ENCODE assay signal across 20 cellular contexts in the genomic region with DNA sequence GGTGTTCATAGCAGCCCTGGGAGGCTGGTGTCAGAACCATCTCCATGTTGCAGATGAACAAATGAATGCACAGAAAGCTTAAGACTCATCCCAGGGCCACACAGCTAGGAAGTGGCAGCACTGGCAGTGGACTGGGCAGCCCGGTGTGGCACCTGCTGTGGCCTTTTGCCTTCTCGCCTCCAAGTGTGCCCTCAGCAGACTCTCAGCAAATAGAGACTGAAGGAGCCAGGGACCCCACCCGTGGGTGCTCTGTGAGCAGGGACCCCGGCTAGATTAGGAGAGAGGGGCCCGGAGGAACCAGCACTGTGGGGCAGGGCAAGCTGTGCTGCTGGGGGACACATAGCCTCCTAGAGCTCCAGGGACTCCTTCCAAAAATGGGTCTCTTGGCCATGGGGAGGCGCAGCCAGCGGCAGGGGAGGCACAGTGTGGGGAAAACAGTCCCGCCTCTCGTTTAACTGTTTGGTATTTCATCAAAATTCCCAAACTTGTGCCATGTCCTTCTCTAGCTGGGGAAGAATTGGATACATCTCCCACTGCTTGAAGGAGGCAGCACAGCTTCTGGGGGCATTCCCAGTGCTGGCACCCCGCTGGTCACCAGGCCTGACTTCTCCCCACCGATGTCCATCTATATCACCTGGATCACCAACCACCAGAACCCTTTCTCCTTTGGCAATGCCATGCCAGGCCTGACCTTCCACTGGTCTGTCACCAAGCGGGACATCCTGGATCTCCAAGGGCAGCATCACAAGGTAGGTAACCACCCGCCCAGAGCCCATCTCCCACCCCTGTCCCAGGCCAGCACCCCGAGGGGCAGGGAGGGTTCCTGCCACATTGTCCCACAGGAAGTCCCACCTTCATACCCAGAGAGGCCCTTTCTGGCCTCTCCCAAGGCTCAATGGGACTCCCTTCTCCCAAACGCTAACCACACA. TPM values are rescaled to one million over a fixed set of nuclear protein-coding genes. Genes with fewer than 3 reads are reported as not detected.
A peak's percentile ranks its signal among the peaks of the same experiment; 100 is the strongest.
DNase-seq lines count a peak whose midpoint lies in the region; ATAC-seq and TF ChIP-seq lines count a peak whose summit lies in the region.
"Had no signal": no experiment of that assay in that cellular context is flagged by ENCODE, and none has a peak within 500 bp of the region (broad histone marks: within the 10 kb centered on the region; RNA-seq: fewer than 3 reads in every experiment).

No MANE protein-coding gene starts in this region.

- H3K4me1 Mint-ChIP-seq in Calu3 (ENCODE audit: low read depth, unreplicated experiment) (no peaks in the 10 kb centered on the region), osteocyte (ENCODE audit: unreplicated experiment) (no peaks in the 10 kb centered on the region), type B pancreatic cell (ENCODE audit: unreplicated experiment) (no peaks in the 10 kb centered on the region)
- H3K4me1 Mint-ChIP-seq: B cell had no signal

- H3K23ac ChIP-seq in mesenchymal stem cell (ENCODE audit: low read length in 2 of 2), result no peak overlapping the region

- H3K36me3 Mint-ChIP-seq in Calu3 (ENCODE audit: insufficient read depth, unreplicated experiment) (no peaks in the 10 kb centered on the region), osteocyte (ENCODE audit: unreplicated experiment) (no peaks in the 10 kb centered on the region), type B pancreatic cell (no peaks in the 10 kb centered on the region)
- H3K36me3 Mint-ChIP-seq: CD4-positive, CD25-positive, alpha-beta regulatory T cell; CD8-positive, alpha-beta T cell had no signal

- no peak overlapping the region for H3K9ac ChIP-seq in mesenchymal stem cell (ENCODE audit: low read length)
- H3K9ac ChIP-seq: BLaER1 had no signal

- H3K9me3 Mint-ChIP-seq in Calu3 (ENCODE audit: low read depth, unreplicated experiment) (no peaks in the 10 kb centered on the region), osteocyte (ENCODE audit: unreplicated experiment) (no peaks in the 10 kb centered on the region), type B pancreatic cell (no peaks in the 10 kb centered on the region)
- H3K9me3 Mint-ChIP-seq: GM23338 had no signal

- H2BK15ac ChIP-seq in mesenchymal stem cell (ENCODE audit: low read depth, poor library complexity, severe bottlenecking), result no peak overlapping the region

- H4K8ac ChIP-seq in mesenchymal stem cell (ENCODE audit: low read length), result no peak overlapping the region

- no peak overlapping the region for H3K18ac ChIP-seq in mesenchymal stem cell (ENCODE audit: low read depth in 1 of 2, low read length in 2 of 2)

- ATAC-seq in HG02610 (IDR thresholded peaks at IDR 0.05; ENCODE audit: unreplicated experiment), result no peak
- ATAC-seq in HG03432 (IDR thresholded peaks at IDR 0.05; ENCODE audit: unreplicated experiment), result no peak
- ATAC-seq: CD8-positive, alpha-beta T cell; GM23338 had no signal

- no peak overlapping the region for H3K4me2 ChIP-seq in mesenchymal stem cell (ENCODE audit: low read length, poor library complexity, severe bottlenecking)
- H3K4me2 ChIP-seq: GM23338 had no signal

- H3K79me1 ChIP-seq in mesenchymal stem cell (replicated peaks; ENCODE audit: low read length, poor library complexity, severe bottlenecking), result no peaks in the 10 kb centered on the region

- H2BK12ac ChIP-seq in mesenchymal stem cell (ENCODE audit: low read length in 2 of 2), result no peak overlapping the region

- H3K4me3 ChIP-seq in esophagus muscularis mucosa (no peak overlapping the region), mesenchymal stem cell (ENCODE audit: insufficient read depth in 1 of 2, low read depth in 1 of 2, low read length in 2 of 2) (no peak overlapping the region)
- H3K4me3 ChIP-seq: BLaER1, GM23338 had no signal

- H3K27ac Mint-ChIP-seq in Calu3 (ENCODE audit: unreplicated experiment), result no peak overlapping the region
- no peak overlapping the region for H3K27ac Mint-ChIP-seq in osteocyte (ENCODE audit: unreplicated experiment)
- no peak overlapping the region for H3K27ac Mint-ChIP-seq in type B pancreatic cell
- H3K27ac Mint-ChIP-seq: B cell; CD8-positive, alpha-beta T cell; GM23338 had no signal

- H3K36me3 ChIP-seq in esophagus muscularis mucosa, result no peaks in the 10 kb centered on the region
- no peaks in the 10 kb centered on the region for H3K36me3 ChIP-seq in mesenchymal stem cell (ENCODE audit: control insufficient read depth in 1 of 2, insufficient read depth in 2 of 2, low read depth in 1 of 2, low read length in 2 of 2)
- H3K36me3 ChIP-seq: BLaER1 had no signal

- 86% methylated on average over 11 of the region's 15 CpGs for WGBS in esophagus muscularis mucosa
- WGBS in mesenchymal stem cell, result 88% methylated on average over 14 of the region's 15 CpGs

- H3K4me3 Mint-ChIP-seq in Calu3 (ENCODE audit: low read depth, unreplicated experiment) (no peak overlapping the region), osteocyte (ENCODE audit: unreplicated experiment) (no peak overlapping the region), type B pancreatic cell (no peak overlapping the region)
- H3K4me3 Mint-ChIP-seq: B cell; CD4-positive, CD25-positive, alpha-beta regulatory T cell; CD8-positive, alpha-beta T cell; GM23338 had no signal

- intact Hi-C loops in Calu3 (cut with micrococcal nuclease; ENCODE audit: unreplicated experiment), result no loop called here
- intact Hi-C loops in esophagus muscularis mucosa (cut with DNase I), result no loop called here

- H3K9me3 ChIP-seq in esophagus muscularis mucosa, result no peaks in the 10 kb centered on the region
- H3K9me3 ChIP-seq in mesenchymal stem cell (ENCODE audit: control insufficient read depth, low read length), result no peaks in the 10 kb centered on the region
- H3K9me3 ChIP-seq: BLaER1, Caco-2 had no signal

- no peak overlapping the region for H2AK5ac ChIP-seq in mesenchymal stem cell (ENCODE audit: low read length, severe bottlenecking)

- no peak overlapping the region for H4K91ac ChIP-seq in mesenchymal stem cell (ENCODE audit: low read length)

- H2BK120ac ChIP-seq in mesenchymal stem cell (ENCODE audit: low read depth, low read length), result no peak overlapping the region

- H3K4me1 ChIP-seq in esophagus muscularis mucosa (no peaks in the 10 kb centered on the region), mesenchymal stem cell (ENCODE audit: control insufficient read depth, insufficient read depth, low read depth, low read length) (no peaks in the 10 kb centered on the region)
- H3K4me1 ChIP-seq: Caco-2 had no signal

- no peak for TF ChIP-seq POLR2A in esophagus muscularis mucosa (IDR thresholded peaks at IDR 0.05; ENCODE audit: low read depth)

- CTCF ChIA-PET in Calu3 (lab: Charles Lee), result no interaction called here

- BruUV-seq in Calu3 (replicated peaks; lab: Mats Ljungman, UMichigan), result no TSS peak

- H3K14ac ChIP-seq in mesenchymal stem cell (ENCODE audit: low read length in 2 of 2), result no peak overlapping the region

- TF ChIP-seq EP300 in esophagus muscularis mucosa (IDR thresholded peaks at IDR 0.05), result no peak

- no peak overlapping the region for H2AFZ ChIP-seq in mesenchymal stem cell (ENCODE audit: low read depth, low read length)
- H2AFZ ChIP-seq: GM23338 had no signal

- H3K27me3 ChIP-seq in esophagus muscularis mucosa (peaks cover 0 to 26% (median 0%) of the 10 kb centered on the region in 4 donors), mesenchymal stem cell (ENCODE audit: control insufficient read depth in 1 of 2, insufficient read depth in 1 of 2, low read length in 2 of 2) (peaks cover 27 to 47% of the 10 kb centered on the region in 2 experiments)
- H3K27me3 ChIP-seq: BLaER1 had no signal

- DNase-seq in Calu3 (peak; percentile 1), esophagus muscularis mucosa (ENCODE audit: extremely low spot score) (peak; percentile 78), osteocyte (ENCODE audit: extremely low spot score, unreplicated experiment) (peak; percentile 73), type B pancreatic cell (ENCODE audit: extremely low spot score, unreplicated experiment) (peak; percentile 48), mesenchymal stem cell (no peak)
- DNase-seq in stimulated activated CD4-positive, alpha-beta T cell treated with anti-CD3 and anti-CD28 coated beads, Interleukin-4, amount 100 ng/mL, for 1 hour, result no peak
- DNase-seq: Caco-2; CD4-positive, CD25-positive, alpha-beta regulatory T cell; CD8-positive, alpha-beta T cell; DMS 273 treated with DMSO at 0.1 percent for 48 hours; DMS79 treated with DMSO at 0.1 percent for 48 hours; GF-D8; HCEC 1CT had no signal

- H2BK5ac ChIP-seq in mesenchymal stem cell (ENCODE audit: low read depth, low read length, poor library complexity, severe bottlenecking), result no peak overlapping the region

- H3K27ac ChIP-seq in esophagus muscularis mucosa (replicated peaks in 1 of 4), result no peak overlapping the region
- no peak overlapping the region for H3K27ac ChIP-seq in mesenchymal stem cell (ENCODE audit: low read length, poor library complexity, severe bottlenecking)
- H3K27ac ChIP-seq: 22Rv1, BLaER1, C4-2B had no signal

- peaks cover 64% of the 10 kb centered on the region for H3K27me3 Mint-ChIP-seq in Calu3 (ENCODE audit: unreplicated experiment)
- peaks cover 58% of the 10 kb centered on the region for H3K27me3 Mint-ChIP-seq in osteocyte (ENCODE audit: unreplicated experiment)
- H3K27me3 Mint-ChIP-seq in type B pancreatic cell, result peaks cover 18% of the 10 kb centered on the region
- H3K27me3 Mint-ChIP-seq: CD4-positive, CD25-positive, alpha-beta regulatory T cell had no signal

- TF ChIP-seq CTCF in Calu3 (IDR thresholded peaks at IDR 0.05; ENCODE audit: unreplicated experiment) (no peak), esophagus muscularis mucosa (IDR thresholded peaks at IDR 0.05) (no peak), osteocyte (IDR thresholded peaks at IDR 0.05) (no peak), type B pancreatic cell (conservative IDR thresholded peaks at IDR 0.05) (no peak)

- no peak overlapping the region for H3K4ac ChIP-seq in mesenchymal stem cell (ENCODE audit: low read depth in 1 of 2, low read length in 2 of 2)

RNA-seq across cellular contexts. Expression of a gene that starts 11.9 kb away (rescaled TPM):
- 15.7 and 17.0 TPM in 2 replicates for total RNA-seq in Calu3 (2022)
- total RNA-seq in esophagus muscularis mucosa, result 10 to 100 TPM; 12.8 to 23.7 (median 18.7) TPM
- total RNA-seq in osteocyte, result 16.9 and 17.6 TPM in 2 replicates
- 14.4 and 14.6 TPM in 2 replicates for total RNA-seq in type B pancreatic cell (ENCODE audit: low replicate concordance)
- 8.9 TPM for polyA plus RNA-seq in mesenchymal stem cell (2013, experiment 1 of 2)
- polyA plus RNA-seq in mesenchymal stem cell (2013, experiment 2 of 2), result 7.7 TPM

RNA-seq across cellular contexts. Expression of a gene that starts 37.2 kb away (rescaled TPM):
- total RNA-seq in Calu3 (2022) (38.9 and 45.9 TPM in 2 replicates), esophagus muscularis mucosa (10 to 100 TPM; 10.3 to 13.4 (median 12.1) TPM), osteocyte (13.1 and 13.9 TPM in 2 replicates), type B pancreatic cell (ENCODE audit: low replicate concordance) (9.9 and 17.5 TPM in 2 replicates)
- polyA plus RNA-seq in mesenchymal stem cell (2013, experiment 1 of 2), result 11.8 TPM
- polyA plus RNA-seq in mesenchymal stem cell (2013, experiment 2 of 2), result 11.2 TPM

Comparison
In these comparisons a context has a peak if more than half of its experiments do, and no peak if none do; other contexts are left out.
1. DNase-seq: peak in Calu3 (single experiment), esophagus muscularis mucosa (single experiment), osteocyte (single experiment) and type B pancreatic cell (single experiment); none in stimulated activated CD4-positive, alpha-beta T cell treated with anti-CD3 and anti-CD28 coated beads, Interleukin-4, amount 100 ng/mL, for 1 hour (single experiment) and mesenchymal stem cell (single experiment).